8 cellular contexts compared by ENCODE assay signal in genomic region chr11:111565111-111565720, GRCh38. TPM values are rescaled to one million over a fixed set of nuclear protein-coding genes. Genes with fewer than 3 reads are reported as not detected.
A peak's percentile ranks its signal among the peaks of the same experiment; 100 is the strongest.
DNase-seq lines count a peak whose midpoint lies in the region; ATAC-seq and TF ChIP-seq lines count a peak whose summit lies in the region.

No MANE protein-coding gene starts in this region.

- TF ChIP-seq POLR2A in NB4 (IDR thresholded peaks at IDR 0.05; ENCODE audit: extremely low read depth, insufficient read length): no peak

- no peaks in the 10 kb centered on the region for H3K9me3 Mint-ChIP-seq in activated naive CD4-positive, alpha-beta T cell treated with anti-CD3 and anti-CD28 coated beads, Interleukin-2, amount 10 ng/mL, durations not matched to agents 7 days and 5 days
- H3K9me3 Mint-ChIP-seq in progenitor cell of endocrine pancreas (ENCODE audit: low read depth): no peaks in the 10 kb centered on the region

- ATAC-seq in SK-N-SH treated with all-trans-retinoic acid at 6 μM for 48 hours (peak; percentile 45), HG02610 (IDR thresholded peaks at IDR 0.05; ENCODE audit: unreplicated experiment) (no peak), HG02571 (IDR thresholded peaks at IDR 0.05; ENCODE audit: unreplicated experiment) (no peak)

- no peaks in the 10 kb centered on the region for H3K4me1 Mint-ChIP-seq in activated naive CD4-positive, alpha-beta T cell treated with anti-CD3 and anti-CD28 coated beads, Interleukin-2, amount 10 ng/mL, durations not matched to agents 7 days and 5 days
- peaks cover 28% of the 10 kb centered on the region for H3K4me1 Mint-ChIP-seq in progenitor cell of endocrine pancreas (ENCODE audit: low read depth)

- no peak overlapping the region for H3K4me3 ChIP-seq in NB4 (ENCODE audit: low read depth, low read length)

- no peaks in the 10 kb centered on the region for H3K36me3 Mint-ChIP-seq in activated naive CD4-positive, alpha-beta T cell treated with anti-CD3 and anti-CD28 coated beads, Interleukin-2, amount 10 ng/mL, durations not matched to agents 7 days and 5 days
- H3K36me3 Mint-ChIP-seq in progenitor cell of endocrine pancreas (ENCODE audit: insufficient read depth): no peaks in the 10 kb centered on the region

- DNase-seq in EL (peak; percentile 74), NB4 (ENCODE audit: low read depth) (peak; percentile 72), glomerular endothelial cell (ENCODE audit: extremely low read depth, low read depth, low spot score) (peak; percentile 62), progenitor cell of endocrine pancreas (ENCODE audit: low spot score, unreplicated experiment) (peak; percentile 41)
- DNase-seq in activated naive CD4-positive, alpha-beta T cell treated with anti-CD3 and anti-CD28 coated beads, Interleukin-2, amount 10 ng/mL, durations not matched to agents 7 days and 5 days: peak; percentile 73

- no peak overlapping the region for H3K27ac Mint-ChIP-seq in activated naive CD4-positive, alpha-beta T cell treated with anti-CD3 and anti-CD28 coated beads, Interleukin-2, amount 10 ng/mL, durations not matched to agents 7 days and 5 days
- no peak overlapping the region for H3K27ac Mint-ChIP-seq in progenitor cell of endocrine pancreas

- H3K27me3 Mint-ChIP-seq in activated naive CD4-positive, alpha-beta T cell treated with anti-CD3 and anti-CD28 coated beads, Interleukin-2, amount 10 ng/mL, durations not matched to agents 7 days and 5 days: no peaks in the 10 kb centered on the region
- H3K27me3 Mint-ChIP-seq in progenitor cell of endocrine pancreas: no peaks in the 10 kb centered on the region

- H3K4me3 Mint-ChIP-seq in activated naive CD4-positive, alpha-beta T cell treated with anti-CD3 and anti-CD28 coated beads, Interleukin-2, amount 10 ng/mL, durations not matched to agents 7 days and 5 days: no peak overlapping the region
- H3K4me3 Mint-ChIP-seq in progenitor cell of endocrine pancreas (ENCODE audit: low read depth): no peak overlapping the region

- TF ChIP-seq CTCF in NB4 (IDR thresholded peaks at IDR 0.05; ENCODE audit: low read depth, low read length) (peak; percentile 90), progenitor cell of endocrine pancreas (IDR thresholded peaks at IDR 0.05; ENCODE audit: unreplicated experiment) (peak; percentile 95)

- CTCF ChIA-PET in activated naive CD4-positive, alpha-beta T cell treated with anti-CD3 and anti-CD28 coated beads, Interleukin-2, amount 10 ng/mL, durations not matched to agents 7 days and 5 days (lab: Charles Lee): interaction anchor here (0.7 to 2.3 kb wide), 12 partner anchors 15 to 291 kb away, joined by 3 to 17 read pairs (median 4); no protein-coding TSS in a partner anchor

TF ChIP-seq in SK-N-SH treated with all-trans-retinoic acid at 6 μM for 48 hours, 23 proteins besides CTCF, POLR2A, EP300 and RAD21 (continues in another document):
- no peak for TF ChIP-seq GLIS3 (CRISPR knock-in tag; IDR thresholded peaks at IDR 0.05)
- TF ChIP-seq ZNF8 (CRISPR knock-in tag; IDR thresholded peaks at IDR 0.05): no peak
- TF ChIP-seq ZNF565 (CRISPR knock-in tag; conservative IDR thresholded peaks at IDR 0.05; ENCODE audit: low read depth): no peak
- no peak for TF ChIP-seq PATZ1 (CRISPR knock-in tag; IDR thresholded peaks at IDR 0.05; ENCODE audit: borderline replicate concordance)
- no peak for TF ChIP-seq TSHZ2 (CRISPR knock-in tag; IDR thresholded peaks at IDR 0.05)
- TF ChIP-seq PPARA (CRISPR knock-in tag; IDR thresholded peaks at IDR 0.05; ENCODE audit: borderline replicate concordance): no peak
- no peak for TF ChIP-seq ISL1 (CRISPR knock-in tag; IDR thresholded peaks at IDR 0.05)
- no peak for TF ChIP-seq CSRNP3 (CRISPR knock-in tag; IDR thresholded peaks at IDR 0.05)
- TF ChIP-seq POU6F1 (CRISPR knock-in tag; IDR thresholded peaks at IDR 0.05; ENCODE audit: borderline replicate concordance, low read depth): no peak
- no peak for TF ChIP-seq RARB (CRISPR knock-in tag; IDR thresholded peaks at IDR 0.05)
- TF ChIP-seq ARNTL (CRISPR knock-in tag; IDR thresholded peaks at IDR 0.05; ENCODE audit: borderline replicate concordance, low read depth): no peak
- no peak for TF ChIP-seq ZC3H10 (CRISPR knock-in tag; IDR thresholded peaks at IDR 0.05)
- no peak for TF ChIP-seq ESRRG (CRISPR knock-in tag; IDR thresholded peaks at IDR 0.05)
- TF ChIP-seq TCF4 (CRISPR knock-in tag; IDR thresholded peaks at IDR 0.05; ENCODE audit: borderline replicate concordance): no peak
- no peak for TF ChIP-seq ZFP30 (CRISPR knock-in tag; IDR thresholded peaks at IDR 0.05)

RNA-seq across cellular contexts. Expression of gene LAYN, which starts 24.7 kb away (rescaled TPM):
- total RNA-seq in glomerular endothelial cell (19.3 and 29.6 TPM in 2 replicates), progenitor cell of endocrine pancreas (4.5 and 5.1 TPM in 2 replicates)

RNA-seq across cellular contexts. Expression of gene SIK2, which starts 37.0 kb away (rescaled TPM):
- 12.2 and 13.8 TPM in 2 replicates for total RNA-seq in glomerular endothelial cell
- total RNA-seq in progenitor cell of endocrine pancreas: 43.0 and 43.7 TPM in 2 replicates

RNA-seq across cellular contexts. Expression of gene HOATZ, which starts 50.6 kb away (rescaled TPM):
- not detected in 2 replicates for total RNA-seq in glomerular endothelial cell
- total RNA-seq in progenitor cell of endocrine pancreas: not detected in 2 replicates

RNA-seq across cellular contexts. Expression of gene BTG4, which starts 53.0 kb away (rescaled TPM):
- total RNA-seq in glomerular endothelial cell (not detected in 2 replicates), progenitor cell of endocrine pancreas (not detected in 2 replicates)
